ENCODE assay signal across 12 cellular contexts in genomic region chr10:132162590-132163277, GRCh38. TPM values are rescaled to one million over a fixed set of nuclear protein-coding genes. Genes with fewer than 3 reads are reported as not detected.
A peak's percentile ranks its signal among the peaks of the same experiment; 100 is the strongest.
DNase-seq lines count a peak whose midpoint lies in the region; ATAC-seq and TF ChIP-seq lines count a peak whose summit lies in the region.
"Had no signal": no experiment of that assay in that cellular context is flagged by ENCODE, and none has a peak within 500 bp of the region (broad histone marks: within the 10 kb centered on the region; RNA-seq: fewer than 3 reads in every experiment).

No MANE protein-coding gene starts in this region.

- H3K27ac ChIP-seq in OCI-LY7 (ENCODE audit: low read depth, low read length, poor library complexity, severe bottlenecking) (peak overlapping the region; percentile 90), osteoblast (ENCODE audit: low read depth, low read length) (no peak overlapping the region)
- H3K27ac ChIP-seq: right lobe of liver, tibial artery had no signal

- no peak for ATAC-seq in activated CD4-positive, alpha-beta T cell treated with anti-CD3 and anti-CD28 coated beads for 36 hours
- ATAC-seq in esophagus mucosa (peak; percentile 34), GM19452 (IDR thresholded peaks at IDR 0.05; ENCODE audit: unreplicated experiment) (no peak), GM18517 (IDR thresholded peaks at IDR 0.05; ENCODE audit: unreplicated experiment) (no peak)

- CTCF ChIA-PET in activated CD4-positive, alpha-beta T cell treated with anti-CD3 and anti-CD28 coated beads for 36 hours (lab: Charles Lee): interaction anchor here (1.0 kb wide), 1 partner anchor 17 kb away, joined by 3 read pairs; no protein-coding TSS in a partner anchor
- CTCF ChIA-PET in OCI-LY7 (lab: Charles Lee; ENCODE audit: unreplicated experiment): interaction anchor here (0.5 to 0.6 kb wide), 2 partner anchors 317 to 843 kb away, joined by 3 read pairs; no protein-coding TSS in a partner anchor

- H3K36me3 ChIP-seq in OCI-LY7 (ENCODE audit: insufficient read depth, low read length) (no peaks in the 10 kb centered on the region), osteoblast (ENCODE audit: insufficient read depth, low read length) (no peaks in the 10 kb centered on the region)
- H3K36me3 ChIP-seq: right lobe of liver, tibial artery had no signal

- BruUV-seq in OCI-LY7 (replicated peaks; lab: Mats Ljungman, UMichigan): no TSS peak

- H3K9me2 ChIP-seq in OCI-LY7 (ENCODE audit: insufficient read depth, low read length): no peaks in the 10 kb centered on the region

- H4K20me1 ChIP-seq in OCI-LY7 (ENCODE audit: insufficient read depth, low read length): no peaks in the 10 kb centered on the region
- H4K20me1 ChIP-seq in osteoblast (ENCODE audit: insufficient read depth, low read length): no peaks in the 10 kb centered on the region

- no peaks in the 10 kb centered on the region for H3K27me3 Mint-ChIP-seq in activated CD4-positive, alpha-beta T cell treated with anti-CD3 and anti-CD28 coated beads for 36 hours

- H3K4me1 ChIP-seq in OCI-LY7 (ENCODE audit: insufficient read depth, low read length, poor library complexity, severe bottlenecking): peaks cover 43% of the 10 kb centered on the region
- H3K4me1 ChIP-seq in osteoblast (ENCODE audit: insufficient read depth, low read length): no peaks in the 10 kb centered on the region
- H3K4me1 ChIP-seq: right lobe of liver had no signal

- H3K9me3 Mint-ChIP-seq in activated CD4-positive, alpha-beta T cell treated with anti-CD3 and anti-CD28 coated beads for 36 hours (ENCODE audit: low read depth): no peaks in the 10 kb centered on the region

- peak overlapping the region; percentile 75 for H3K4me2 ChIP-seq in OCI-LY7 (ENCODE audit: low read length)
- no peak overlapping the region for H3K4me2 ChIP-seq in osteoblast (ENCODE audit: insufficient read depth, low read length)

- no peak for DNase-seq in activated CD4-positive, alpha-beta T cell treated with anti-CD3 and anti-CD28 coated beads for 36 hours
- DNase-seq in activated CD4-positive, alpha-beta T cell treated with anti-CD3 and anti-CD28 coated beads, Interleukin-2, amount 50 U/mL, for 48 hours: no peak
- DNase-seq in OCI-LY7 (ENCODE audit: low spot score) (no peak), osteoblast (ENCODE audit: insufficient read length, low spot score, missing footprints) (peak; percentile 83), DMS79 (lab: John Stamatoyannopoulos, UW) (no peak)
- DNase-seq: activated CD4-positive, alpha-beta T cell treated with anti-CD3 and anti-CD28 coated beads for 1 hour; SIG-M5; tibial artery had no signal

- peaks cover 24% of the 10 kb centered on the region for H3K4me1 Mint-ChIP-seq in activated CD4-positive, alpha-beta T cell treated with anti-CD3 and anti-CD28 coated beads for 36 hours

- TF ChIP-seq CTCF in OCI-LY7 (conservative IDR thresholded peaks at IDR 0.05; ENCODE audit: low read length) (no peak), osteoblast (IDR thresholded peaks at IDR 0.05; ENCODE audit: extremely low read depth, low read depth, low read length) (no peak)

- H3K9me3 ChIP-seq in OCI-LY7 (ENCODE audit: low read length) (no peaks in the 10 kb centered on the region), osteoblast (ENCODE audit: low read depth, low read length) (no peaks in the 10 kb centered on the region)
- H3K9me3 ChIP-seq: right lobe of liver, tibial artery had no signal

- H3K36me3 Mint-ChIP-seq in activated CD4-positive, alpha-beta T cell treated with anti-CD3 and anti-CD28 coated beads for 36 hours (ENCODE audit: low read depth): no peaks in the 10 kb centered on the region

- peaks cover 2% of the 10 kb centered on the region for H3K27me3 ChIP-seq in osteoblast (ENCODE audit: insufficient read depth, low read length)
- H3K27me3 ChIP-seq: right lobe of liver had no signal

- intact Hi-C loops in activated CD4-positive, alpha-beta T cell treated with anti-CD3 and anti-CD28 coated beads for 36 hours (cut with DNase I, micrococcal nuclease): loop anchor here in 1 of 2 experiments (1.0 to 2.0 kb wide), 4 partner anchors 24 to 375 kb away; partner anchors contain the start of genes DPYSL4, INPP5A and LRRC27
- intact Hi-C loops in OCI-LY7 (cut with micrococcal nuclease; ENCODE audit: unreplicated experiment): loop anchor here (5.0 to 10.0 kb wide), 3 partner anchors 170 to 285 kb away; partner anchors contain the start of gene LRRC27

- H3K79me2 ChIP-seq in OCI-LY7 (ENCODE audit: insufficient read depth, low read depth, low read length) (no peaks in the 10 kb centered on the region), osteoblast (ENCODE audit: insufficient read depth, low read length) (no peaks in the 10 kb centered on the region)

- H3K4me3 ChIP-seq in OCI-LY7 (ENCODE audit: low read depth, low read length, poor library complexity, severe bottlenecking): peak overlapping the region; percentile 64
- H3K4me3 ChIP-seq in osteoblast (ENCODE audit: insufficient read depth, low read length): no peak overlapping the region
- H3K4me3 ChIP-seq: right lobe of liver, tibial artery had no signal

- POLR2A ChIA-PET in activated CD4-positive, alpha-beta T cell treated with anti-CD3 and anti-CD28 coated beads for 36 hours (lab: Charles Lee): no interaction called here
- POLR2A ChIA-PET in OCI-LY7 (lab: Charles Lee): interaction anchor here (0.7 to 1.2 kb wide), 2 partner anchors 146 to 168 kb away, joined by 3 read pairs; no protein-coding TSS in a partner anchor

- no peak overlapping the region for H3K4me3 Mint-ChIP-seq in activated CD4-positive, alpha-beta T cell treated with anti-CD3 and anti-CD28 coated beads for 36 hours

- peak overlapping the region; percentile 99 for H3K27ac Mint-ChIP-seq in activated CD4-positive, alpha-beta T cell treated with anti-CD3 and anti-CD28 coated beads for 36 hours

- peak overlapping the region; percentile 15; the same call in 1 of the 2 replicates for H2AFZ ChIP-seq in OCI-LY7 (ENCODE audit: low read length)
- no peak overlapping the region for H2AFZ ChIP-seq in osteoblast (ENCODE audit: low read length)

RNA-seq across cellular contexts. Expression of gene DPYSL4, which starts 24.0 kb away (rescaled TPM):
- total RNA-seq in activated CD4-positive, alpha-beta T cell treated with anti-CD3 and anti-CD28 coated beads for 36 hours: 10 to 100 TPM; 15.0 to 15.2 TPM
- not detected in 2 replicates for total RNA-seq in OCI-LY7 (2014; rRNA removed; shearing (Covaris generic))
- total RNA-seq in OCI-LY7 (2022): not detected in 2 replicates
- 1.6 TPM for total RNA-seq in esophagus mucosa
- 0.72 and 2.4 TPM in 2 replicates for total RNA-seq in osteoblast
